Comparison of ENCODE assay signal across 1 cellular context in genomic region chr5:174623018-174623417, GRCh38.
TF ChIP-seq lines count a peak whose summit lies in the region.

No MANE protein-coding gene starts in this region.

TF ChIP-seq in K562, 482 proteins besides CTCF, POLR2A, EP300 and RAD21:
- TF ChIP-seq ZBTB49 (CRISPR knock-in tag; IDR thresholded peaks at IDR 0.05; ENCODE audit: borderline replicate concordance) (no peak), MAFF (IDR thresholded peaks at IDR 0.05; ENCODE audit: low read length) (peak; percentile 27; the same call in 1 of the 2 replicates), ZNF444 (CRISPR knock-in tag; IDR thresholded peaks at IDR 0.05) (no peak), NBN (IDR thresholded peaks at IDR 0.05; ENCODE audit: low read depth) (no peak), MAFG (tag; conservative IDR thresholded peaks at IDR 0.05) (0 out of 2 replicates have a peak, but pooled peaks have one; percentile 12), ZNF121 (CRISPR knock-in tag; conservative IDR thresholded peaks at IDR 0.05) (no peak), TBP (optimal IDR thresholded peaks at IDR 0.05; ENCODE audit: low read depth, low read length) (no peak), MAFK (IDR thresholded peaks at IDR 0.05; ENCODE audit: low read length) (no peak; the same call in 1 of the 2 replicates), MTA2 (IDR thresholded peaks at IDR 0.05; ENCODE audit: low read depth) (no peak), C11orf30 (IDR thresholded peaks at IDR 0.05; ENCODE audit: low read depth) (peak; percentile 50; the same call in 1 of the 2 replicates), ZNF316 (IDR thresholded peaks at IDR 0.05) (peak; percentile 70), PPARD (CRISPR knock-in tag; IDR thresholded peaks at IDR 0.05) (no peak)
- TF ChIP-seq, protein P1, sequence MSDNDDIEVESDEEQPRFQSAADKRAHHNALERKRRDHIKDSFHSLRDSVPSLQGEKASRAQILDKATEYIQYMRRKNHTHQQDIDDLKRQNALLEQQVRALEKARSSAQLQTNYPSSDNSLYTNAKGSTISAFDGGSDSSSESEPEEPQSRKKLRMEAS (CRISPR knock-in tag; IDR thresholded peaks at IDR 0.05): no peak
